In the genomic region with DNA sequence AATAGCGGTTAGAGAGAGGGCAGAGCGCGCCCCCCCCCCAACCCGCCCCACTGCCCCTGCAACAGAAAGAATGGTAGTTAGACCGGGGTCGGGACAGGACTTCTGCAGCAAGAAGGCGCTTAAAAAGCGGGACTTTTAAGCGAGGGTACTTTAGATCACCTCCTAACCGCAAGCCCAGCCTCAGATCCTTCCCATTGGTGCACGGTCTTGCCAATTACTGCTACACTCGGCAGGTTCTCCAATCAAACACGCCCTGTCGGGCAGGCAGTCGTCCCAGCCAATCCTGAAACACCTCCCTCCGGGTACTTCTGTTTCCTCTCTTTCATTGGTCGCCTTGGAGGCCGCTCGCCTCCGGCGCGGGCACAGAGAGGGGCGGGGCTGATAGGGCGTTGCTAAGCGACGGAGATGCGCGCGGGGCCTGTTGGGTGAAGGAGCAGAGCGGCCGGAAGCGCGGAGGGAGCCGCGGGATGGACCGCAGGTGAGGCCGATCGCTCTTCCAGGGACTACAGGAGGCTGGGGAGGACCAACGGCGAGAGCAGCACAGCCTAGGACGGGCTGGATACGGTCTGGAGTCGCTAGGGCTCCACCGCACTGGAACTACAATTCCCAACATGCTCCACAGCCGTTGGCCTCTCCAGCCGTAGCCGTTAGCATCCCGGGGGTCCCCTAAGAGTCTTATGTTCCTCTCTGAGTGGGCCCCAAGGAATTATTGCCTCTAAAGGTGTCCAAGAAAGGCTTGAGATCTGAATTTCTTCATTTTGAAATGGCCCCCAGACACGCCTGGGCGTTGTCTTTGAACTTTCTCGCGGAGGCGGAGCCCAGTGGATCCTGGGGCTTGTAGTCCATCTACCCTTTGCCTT, we compare ENCODE assay signal across 8 cellular contexts. TPM values are rescaled to one million over a fixed set of nuclear protein-coding genes. Genes with fewer than 3 reads are reported as not detected.
DNase-seq lines count a peak whose midpoint lies in the region; ATAC-seq, FAIRE-seq and TF ChIP-seq lines count a peak whose summit lies in the region.

Gene PROSER3 (plus strand): TSS at position 428 of the 860 bp plus-strand sequence. CDS start 40 bp downstream, at position 468.

- TF ChIP-seq CTCF in adrenal gland (IDR thresholded peaks at IDR 0.05): no peak
- TF ChIP-seq CTCF in heart left ventricle (IDR thresholded peaks at IDR 0.05): no peak
- TF ChIP-seq CTCF in upper lobe of left lung (IDR thresholded peaks at IDR 0.05): no peak

- no peak for TF ChIP-seq EP300 in upper lobe of left lung (IDR thresholded peaks at IDR 0.05)

- H3K27me3 ChIP-seq in adrenal gland (no peaks in the 10 kb centered on the region), heart left ventricle (no peaks in the 10 kb centered on the region), upper lobe of left lung (peaks cover 0 to 3% (median 1%) of the 10 kb centered on the region in 4 donors)

- H3K36me3 ChIP-seq in adrenal gland (replicated peaks in 1 of 2): peaks cover 0 to 22% of the 10 kb centered on the region in 2 donors
- H3K36me3 ChIP-seq in heart left ventricle: peaks cover 0 to 35% (median 26%) of the 10 kb centered on the region in 9 donors
- H3K36me3 ChIP-seq in upper lobe of left lung: peaks cover 14 to 32% (median 27%) of the 10 kb centered on the region in 4 donors

- peak; percentile 91 for ATAC-seq in HG02852 (IDR thresholded peaks at IDR 0.05; ENCODE audit: unreplicated experiment)
- ATAC-seq in heart left ventricle: peak; percentile 75 to 89 (median 82)
- ATAC-seq in upper lobe of left lung (ENCODE audit: low FRiP score in 2 of 2): peak; percentile 93 to 98

- intact Hi-C loops in adrenal gland (cut with DNase I) (no loop called here), heart left ventricle (cut with DNase I) (loop anchor here in 2 of 10 donors (1.0 to 10.0 kb wide), 4 partner anchors 17 to 387 kb away; partner anchors contain the start of genes ARHGAP33 (in 1 of the 2) and CAPNS1 (in 1 of the 2))

- WGBS in adrenal gland, 4 donors: 0 to 1% (median 0%) methylated on average over 26 to 53 of the region's 53 CpGs
- WGBS in heart left ventricle, 4 donors: 0 to 1% (median 0%) methylated on average over 22 to 53 of the region's 53 CpGs
- 1% methylated on average over 39 to 47 of the region's 53 CpGs for WGBS in upper lobe of left lung, 2 donors

- H3K9me3 ChIP-seq in adrenal gland (replicated peaks in 1 of 3): no peaks in the 10 kb centered on the region
- H3K9me3 ChIP-seq in heart left ventricle: no peaks in the 10 kb centered on the region
- H3K9me3 ChIP-seq in upper lobe of left lung: no peaks in the 10 kb centered on the region

- H3K4me1 ChIP-seq in adrenal gland (replicated peaks in 1 of 2) (peaks cover 33 to 35% of the 10 kb centered on the region in 2 donors), heart left ventricle (peaks cover 0 to 51% (median 37%) of the 10 kb centered on the region in 12 donors), upper lobe of left lung (peaks cover 32 to 43% (median 34%) of the 10 kb centered on the region in 4 donors)

- H3K27ac ChIP-seq in adrenal gland (peak within 1 kb of the TSS; percentile 91 to 97 (median 96)), heart left ventricle (peak within 1 kb of the TSS; percentile 88 to 100 (median 96)), upper lobe of left lung (peak within 1 kb of the TSS; percentile 92 to 98 (median 95))

- FAIRE-seq in GM12892 (lab: Jason Lieb, UNC): peak; percentile 92

- TF ChIP-seq POLR2A in GM12892 (IDR thresholded peaks at IDR 0.05; ENCODE audit: low read depth, low read length) (peak; percentile 83), adrenal gland (IDR thresholded peaks at IDR 0.05) (peak; percentile 50 to 74), heart left ventricle (IDR thresholded peaks at IDR 0.05) (peak in 1 of 2 donors; percentile 63), upper lobe of left lung (IDR thresholded peaks at IDR 0.05) (peak; percentile 34 to 83 (median 70))

- H3K4me3 ChIP-seq in adrenal gland: peak within 1 kb of the TSS; percentile 62 to 89 (median 72)
- peak within 1 kb of the TSS; percentile 68 to 99 (median 86) for H3K4me3 ChIP-seq in heart left ventricle
- peak within 1 kb of the TSS; percentile 72 to 99 (median 80) for H3K4me3 ChIP-seq in upper lobe of left lung

- peak; percentile 98 for DNase-seq in GM12892 (ENCODE audit: insufficient read length)
- DNase-seq in NCI-H146 (lab: John Stamatoyannopoulos, UW): peak; percentile 100
- peak; percentile 94 to 100 (median 97) for DNase-seq in T-helper 1 cell
- DNase-seq in adrenal gland: peak; percentile 98 to 100 (median 99)
- DNase-seq in heart left ventricle: peak; percentile 98 to 99 (median 99)
- DNase-seq in pons (ENCODE audit: low spot score): peak; percentile 99
- peak; percentile 97 to 98 for DNase-seq in upper lobe of left lung

RNA-seq across cellular contexts. Expression of gene PROSER3, which starts in this region (rescaled TPM):
- 11.8 TPM for polyA plus RNA-seq in GM12892 (2012; ENCODE audit: missing spikeins)
- total RNA-seq in adrenal gland: 10 to 100 TPM in 5 of 8 donors, 1 to 10 TPM in 3; 4.4 to 18.5 (median 11.0) TPM
- 10 to 100 TPM in 2 of 3 donors, 1 to 10 TPM in 1; 7.0 to 27.3 (median 14.7) TPM for polyA plus RNA-seq in adrenal gland
- 10 to 100 TPM in 4 of 9 donors, 1 to 10 TPM in 5; 1.9 to 19.7 (median 9.7) TPM for total RNA-seq in heart left ventricle
- polyA plus RNA-seq in heart left ventricle: 10 to 100 TPM in 1 of 2 donors, 1 to 10 TPM in 1; 6.0 to 12.8 TPM
- total RNA-seq in upper lobe of left lung: 10 to 100 TPM; 13.8 to 32.5 (median 19.5) TPM

Comparison
In these comparisons a context has a peak if more than half of its experiments do, and no peak if none do; other contexts are left out.
1. Peak in every context shown above with its lines: DNase-seq, ATAC-seq, H3K4me3 ChIP-seq and H3K27ac ChIP-seq.